ENCODE assay signal across 20 cellular contexts in the genomic region with DNA sequence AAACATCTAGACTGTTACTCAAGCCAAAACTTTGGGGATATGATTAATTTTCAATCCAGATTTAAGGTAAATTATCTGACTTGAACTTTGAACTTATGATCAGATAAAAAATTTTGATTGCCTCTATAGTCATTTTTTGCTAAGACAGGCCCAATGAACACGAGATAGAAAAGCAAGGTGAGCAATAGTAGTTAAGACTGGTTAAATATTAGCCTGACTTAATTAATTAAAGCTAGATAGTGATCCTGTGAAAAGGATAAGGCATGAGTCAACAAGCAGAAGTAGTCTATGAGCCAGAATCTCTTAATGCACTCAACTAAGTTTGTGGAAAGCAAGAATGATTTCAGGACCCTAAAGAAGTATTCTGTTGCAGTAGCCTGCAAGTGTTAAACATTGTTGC.
"Had no signal": no experiment of that assay in that cellular context is flagged by ENCODE, and none has a peak within 500 bp of the region (broad histone marks: within the 10 kb centered on the region; RNA-seq: fewer than 3 reads in every experiment).

No MANE protein-coding gene starts in this region.

- H2AFZ ChIP-seq: hepatocyte had no signal

- H3K27ac ChIP-seq: coronary artery, esophagus muscularis mucosa, foreskin keratinocyte, gastroesophageal sphincter, heart left ventricle, hepatocyte, left lung, lower lobe of right lung had no signal

- H3K27ac Mint-ChIP-seq: effector memory CD8-positive, alpha-beta T cell; mesothelial cell of epicardium; naive thymus-derived CD4-positive, alpha-beta T cell had no signal

- H3K4me1 ChIP-seq: esophagus muscularis mucosa, foreskin keratinocyte, gastroesophageal sphincter, left lung, lower lobe of right lung had no signal

- FAIRE-seq: colon, endothelial cell of umbilical vein, frontal cortex, kidney had no signal

- H3K9me3 ChIP-seq: esophagus muscularis mucosa, gastroesophageal sphincter, heart left ventricle, left lung, lower lobe of right lung had no signal

- DNase-seq: effector CD8-positive, alpha-beta T cell; effector memory CD8-positive, alpha-beta T cell; foreskin keratinocyte; heart left ventricle; islet precursor cell; kidney; left cardiac atrium; left lung; left ventricle myocardium superior; lower lobe of right lung; mesenchymal stem cell; naive thymus-derived CD4-positive, alpha-beta T cell had no signal

- H3K27me3 ChIP-seq: esophagus muscularis mucosa, gastroesophageal sphincter, heart left ventricle, hepatocyte, left lung had no signal

- H3K36me3 Mint-ChIP-seq: naive thymus-derived CD4-positive, alpha-beta T cell had no signal

- H3K4me3 ChIP-seq: coronary artery, esophagus muscularis mucosa, gastroesophageal sphincter, heart left ventricle, hepatocyte, left lung, lower lobe of right lung had no signal

- H3K4me1 Mint-ChIP-seq: naive thymus-derived CD4-positive, alpha-beta T cell had no signal

- H3K36me3 ChIP-seq: esophagus muscularis mucosa, gastroesophageal sphincter, heart left ventricle, left lung, lower lobe of right lung had no signal

- H3K9me3 Mint-ChIP-seq: naive thymus-derived CD4-positive, alpha-beta T cell had no signal

- H3K79me2 ChIP-seq: hepatocyte had no signal

- H3K4me3 Mint-ChIP-seq: effector memory CD8-positive, alpha-beta T cell; mesothelial cell of epicardium; naive thymus-derived CD4-positive, alpha-beta T cell had no signal

- H3K4me2 ChIP-seq: hepatocyte had no signal
